In genomic region chrX:133995759-133996158, GRCh38 we compare ENCODE assay signal across 3 cellular contexts.
A peak's percentile ranks its signal among the peaks of the same experiment; 100 is the strongest.
TF ChIP-seq lines count a peak whose summit lies in the region.

No MANE protein-coding gene starts in this region.

TF ChIP-seq in A549, 52 proteins besides CTCF, POLR2A, EP300 and RAD21:
- TF ChIP-seq MAFK (IDR thresholded peaks at IDR 0.05; ENCODE audit: partially characterized antibody) (peak; percentile 81), POLR2AphosphoS2 (conservative IDR thresholded peaks at IDR 0.05; ENCODE audit: low read length) (no peak)

TF ChIP-seq in IMR-90, 13 proteins besides CTCF, POLR2A, EP300 and RAD21:
- TF ChIP-seq MAFK (IDR thresholded peaks at IDR 0.05; ENCODE audit: low read depth, low read length) (peak; percentile 84), BHLHE40 (IDR thresholded peaks at IDR 0.05; ENCODE audit: low read depth, low read length) (no peak)

TF ChIP-seq in K562, 482 proteins besides CTCF, POLR2A, EP300 and RAD21:
- TF ChIP-seq ZNF316 (IDR thresholded peaks at IDR 0.05) (peak; percentile 65), MAFG (tag; conservative IDR thresholded peaks at IDR 0.05) (peak; percentile 54; the same call in 1 of the 2 replicates), ZNF282 (CRISPR knock-in tag; IDR thresholded peaks at IDR 0.05) (no peak), C11orf30 (IDR thresholded peaks at IDR 0.05; ENCODE audit: low read depth) (peak; percentile 55; the same call in 1 of the 2 replicates), KDM5B (IDR thresholded peaks at IDR 0.05; ENCODE audit: insufficient replicate concordance, low read depth, low read length) (no peak), MAFF (IDR thresholded peaks at IDR 0.05; ENCODE audit: low read length) (peak; percentile 69; the same call in 1 of the 2 replicates), MAFK (IDR thresholded peaks at IDR 0.05; ENCODE audit: low read length) (peak; percentile 65)
TF ChIP-seq in K562: peak in this region for 5.
